ENCODE assay signal across 16 cellular contexts in the genomic region with DNA sequence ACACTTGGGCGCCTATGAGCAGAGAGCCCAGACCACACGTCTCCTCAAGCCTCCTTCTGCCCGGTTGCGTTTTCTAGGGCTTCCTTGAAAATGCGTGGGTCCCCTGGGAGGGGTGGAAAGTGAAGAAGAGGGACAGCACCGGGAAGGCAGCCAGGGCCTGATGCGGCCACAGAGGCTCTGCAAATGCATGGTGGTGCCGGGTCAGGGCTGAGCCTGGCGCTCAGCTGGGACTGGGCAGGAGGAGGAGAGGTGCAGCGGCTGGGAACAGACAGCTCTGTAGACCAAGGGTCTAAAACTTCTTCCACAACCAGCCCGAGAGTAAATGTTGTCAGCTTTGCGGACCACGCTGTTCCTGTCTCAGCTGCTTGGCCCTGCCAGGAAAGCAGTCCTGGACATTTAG. TPM values are rescaled to one million over a fixed set of nuclear protein-coding genes. Genes with fewer than 3 reads are reported as not detected.
DNase-seq lines count a peak whose midpoint lies in the region; ATAC-seq and TF ChIP-seq lines count a peak whose summit lies in the region.
"Had no signal": no experiment of that assay in that cellular context is flagged by ENCODE, and none has a peak within 500 bp of the region (broad histone marks: within the 10 kb centered on the region; RNA-seq: fewer than 3 reads in every experiment).

No MANE protein-coding gene starts in this region.

- TF ChIP-seq EP300 in gastroesophageal sphincter (IDR thresholded peaks at IDR 0.05): no peak

- DNase-seq in AG10803 (ENCODE audit: low read depth) (no peak), H7 (no peak), NCI-H2171 (lab: John Stamatoyannopoulos, UW) (no peak)
- no peak for DNase-seq in CD4-positive, alpha-beta memory T cell
- DNase-seq: NCI-H1694 treated with DMSO at 0.1 percent for 48 hours, NCI-H524 treated with DMSO at 0.1 percent for 48 hours, Peyer's patch, spleen, T1000 had no signal

- H3K4me3 ChIP-seq in AG10803 (ENCODE audit: low read length) (peak overlapping the region; percentile 57; the same call in 1 of the 2 replicates), mesodermal cell (ENCODE audit: extremely low read depth, insufficient read depth, low read length, poor library complexity, severe bottlenecking) (peak overlapping the region; percentile 54), gastroesophageal sphincter (no peak overlapping the region), H7 (ENCODE audit: insufficient read depth, low read depth, low read length) (no peak overlapping the region; the same call in 1 of the 2 replicates)
- no peak overlapping the region for H3K4me3 ChIP-seq in CD4-positive, alpha-beta memory T cell (ENCODE audit: low read length in 2 of 2)

- peak overlapping the region in 1 of 7 donors; percentile 58 for H3K27ac Mint-ChIP-seq in CD4-positive, alpha-beta memory T cell
- H3K27ac Mint-ChIP-seq in activated naive CD8-positive, alpha-beta T cell: no peak overlapping the region

- WGBS in mesodermal cell (ENCODE audit: insufficient coverage in 2 of 2), 2 experiments: 74 to 94% methylated on average over 5 to 11 of the region's 13 CpGs
- WGBS in gastroesophageal sphincter (ENCODE audit: low coverage in 1 of 2), 2 donors: 89% methylated on average over 4 of the region's 13 CpGs; no CpG with 5 or more reads in 1 of the 2 donors

- peak overlapping the region in 6 of 8 donors; percentile 36 to 69 (median 48) for H3K4me3 Mint-ChIP-seq in CD4-positive, alpha-beta memory T cell
- H3K4me3 Mint-ChIP-seq in activated naive CD8-positive, alpha-beta T cell: peak overlapping the region; percentile 47

- ATAC-seq in HG02588 (IDR thresholded peaks at IDR 0.05; ENCODE audit: unreplicated experiment): no peak
- no peak for ATAC-seq in gastroesophageal sphincter

- H3K9me3 ChIP-seq in CD4-positive, alpha-beta memory T cell (ENCODE audit: control insufficient read depth in 1 of 2, low read length in 2 of 2): no peaks in the 10 kb centered on the region
- H3K9me3 ChIP-seq in mesodermal cell (ENCODE audit: control insufficient read depth, low read length): no peaks in the 10 kb centered on the region
- H3K9me3 ChIP-seq in gastroesophageal sphincter: no peaks in the 10 kb centered on the region
- H3K9me3 ChIP-seq: neutrophil, Peyer's patch, spleen, thoracic aorta had no signal

- no peaks in the 10 kb centered on the region for H3K36me3 Mint-ChIP-seq in CD4-positive, alpha-beta memory T cell
- H3K36me3 Mint-ChIP-seq in activated naive CD8-positive, alpha-beta T cell: no peaks in the 10 kb centered on the region

- POLR2A ChIA-PET in CD4-positive, alpha-beta memory T cell (lab: Charles Lee; ENCODE audit: partially characterized antibody): no interaction called here

- no peak overlapping the region for H3K27ac ChIP-seq in CD4-positive, alpha-beta memory T cell (ENCODE audit: low read depth, low read length)
- H3K27ac ChIP-seq in mesodermal cell (ENCODE audit: low read depth, low read length, severe bottlenecking) (no peak overlapping the region), gastroesophageal sphincter (no peak overlapping the region)
- H3K27ac ChIP-seq: KMS-11, neutrophil, Peyer's patch, spleen, thoracic aorta had no signal

- H3K36me3 ChIP-seq in CD4-positive, alpha-beta memory T cell (ENCODE audit: insufficient read depth, low read length): no peaks in the 10 kb centered on the region
- peaks cover 10% of the 10 kb centered on the region for H3K36me3 ChIP-seq in mesodermal cell (ENCODE audit: control insufficient read depth, insufficient read depth, low read length)
- H3K36me3 ChIP-seq in gastroesophageal sphincter: no peaks in the 10 kb centered on the region
- no peaks in the 10 kb centered on the region for H3K36me3 ChIP-seq in H7 (replicated peaks; ENCODE audit: control insufficient read depth, insufficient read depth, low read length)
- H3K36me3 ChIP-seq: neutrophil, Peyer's patch, spleen, thoracic aorta had no signal

- TF ChIP-seq CTCF in AG10803 (conservative IDR thresholded peaks at IDR 0.05; ENCODE audit: low read length) (no peak), gastroesophageal sphincter (IDR thresholded peaks at IDR 0.05) (no peak)

- peaks cover 15% of the 10 kb centered on the region for H3K4me1 ChIP-seq in CD4-positive, alpha-beta memory T cell (ENCODE audit: insufficient read depth, low read length)
- H3K4me1 ChIP-seq in mesodermal cell (ENCODE audit: control insufficient read depth, insufficient read depth, low read length, poor library complexity, severe bottlenecking): no peaks in the 10 kb centered on the region
- H3K4me1 ChIP-seq in gastroesophageal sphincter: peaks cover 0 to 32% (median 18%) of the 10 kb centered on the region in 3 donors

- intact Hi-C loops in CD4-positive, alpha-beta memory T cell (cut with micrococcal nuclease): loop anchor here (10.0 kb wide), 1 partner anchor 146 kb away; a partner anchor contains a TSS

- H3K27me3 ChIP-seq in CD4-positive, alpha-beta memory T cell (ENCODE audit: insufficient read depth, low read length): peaks cover 26% of the 10 kb centered on the region
- H3K27me3 ChIP-seq in gastroesophageal sphincter: peaks cover 66% of the 10 kb centered on the region
- peaks cover 46% of the 10 kb centered on the region for H3K27me3 ChIP-seq in H7 (ENCODE audit: control insufficient read depth, insufficient read depth, low read length)

- TF ChIP-seq POLR2A in gastroesophageal sphincter (IDR thresholded peaks at IDR 0.05): no peak

- peaks cover 1 to 13% (median 7%) of the 10 kb centered on the region in 4 donors for H3K4me1 Mint-ChIP-seq in CD4-positive, alpha-beta memory T cell
- peaks cover 8% of the 10 kb centered on the region for H3K4me1 Mint-ChIP-seq in activated naive CD8-positive, alpha-beta T cell (ENCODE audit: low read depth)

- peaks cover 0 to 3% (median 0%) of the 10 kb centered on the region in 8 donors for H3K9me3 Mint-ChIP-seq in CD4-positive, alpha-beta memory T cell
- no peaks in the 10 kb centered on the region for H3K9me3 Mint-ChIP-seq in activated naive CD8-positive, alpha-beta T cell (ENCODE audit: low read depth)

- H3K27me3 Mint-ChIP-seq in CD4-positive, alpha-beta memory T cell: peaks cover 30 to 37% of the 10 kb centered on the region in 2 donors
- H3K27me3 Mint-ChIP-seq in activated naive CD8-positive, alpha-beta T cell: peaks cover 18% of the 10 kb centered on the region

- CTCF ChIA-PET in CD4-positive, alpha-beta memory T cell (lab: Charles Lee; ENCODE audit: partially characterized antibody): no interaction called here

RNA-seq across cellular contexts. Expression of a gene that starts 1.6 kb away (rescaled TPM):
- 1 to 10 TPM in 1 of 2 experiments, under 1 TPM in 1; 0.58 to 1.8 TPM for total RNA-seq in CD4-positive, alpha-beta memory T cell
- polyA plus RNA-seq in CD4-positive, alpha-beta memory T cell: under 1 TPM; 0.21 to 0.24 TPM
- polyA plus RNA-seq in mesodermal cell (2013, experiment 1 of 2): 18.5 TPM
- polyA plus RNA-seq in mesodermal cell (2013, experiment 2 of 2): 17.0 TPM
- 1 to 10 TPM; 1.6 to 2.6 (median 1.9) TPM for total RNA-seq in gastroesophageal sphincter
- 7.6 and 9.1 TPM in 2 replicates for total RNA-seq in H7 (2014; rRNA removed; shearing (Covaris generic))

Comparison
In these comparisons a context has a peak if more than half of its experiments do, and no peak if none do; other contexts are left out.
1. H3K4me3 ChIP-seq: peak in AG10803 (single experiment) and mesodermal cell (single experiment); none in CD4-positive, alpha-beta memory T cell (0 of 2), gastroesophageal sphincter (0 of 2) and H7 (single experiment).